Comparison of ENCODE assay signal across 9 cellular contexts in genomic region chr20:62977613-62978558, GRCh38. TPM values are rescaled to one million over a fixed set of nuclear protein-coding genes. Genes with fewer than 3 reads are reported as not detected.
DNase-seq lines count a peak whose midpoint lies in the region; ATAC-seq and TF ChIP-seq lines count a peak whose summit lies in the region.
"Had no signal": no experiment of that assay in that cellular context is flagged by ENCODE, and none has a peak within 500 bp of the region (broad histone marks: within the 10 kb centered on the region; RNA-seq: fewer than 3 reads in every experiment).

No MANE protein-coding gene starts in this region.

- intact Hi-C loops in thyroid gland (cut with DNase I): no loop called here

- CTCF ChIA-PET in activated naive CD4-positive, alpha-beta T cell treated with anti-CD3 and anti-CD28 coated beads, Interleukin-2, amount 10 ng/mL, durations not matched to agents 7 days and 5 days (lab: Charles Lee): interaction anchor here (1.0 to 1.1 kb wide), 2 partner anchors 13 to 31 kb away, joined by 3 to 5 read pairs; no protein-coding TSS in a partner anchor

- peak overlapping the region; percentile 45 for H3K4me3 Mint-ChIP-seq in activated naive CD4-positive, alpha-beta T cell treated with anti-CD3 and anti-CD28 coated beads, Interleukin-2, amount 10 ng/mL, durations not matched to agents 7 days and 5 days

- no peaks in the 10 kb centered on the region for H3K9me3 Mint-ChIP-seq in activated naive CD4-positive, alpha-beta T cell treated with anti-CD3 and anti-CD28 coated beads, Interleukin-2, amount 10 ng/mL, durations not matched to agents 7 days and 5 days

- peak overlapping the region; percentile 14 for H3K27ac Mint-ChIP-seq in activated naive CD4-positive, alpha-beta T cell treated with anti-CD3 and anti-CD28 coated beads, Interleukin-2, amount 10 ng/mL, durations not matched to agents 7 days and 5 days

- H3K4me3 ChIP-seq in thyroid gland (replicated peaks in 1 of 3): no peak overlapping the region

- H3K36me3 ChIP-seq in thyroid gland: no peaks in the 10 kb centered on the region

- ATAC-seq in HG03103 (IDR thresholded peaks at IDR 0.05; ENCODE audit: low read depth, unreplicated experiment): peak; percentile 54

- no peaks in the 10 kb centered on the region for H3K36me3 Mint-ChIP-seq in activated naive CD4-positive, alpha-beta T cell treated with anti-CD3 and anti-CD28 coated beads, Interleukin-2, amount 10 ng/mL, durations not matched to agents 7 days and 5 days

- no peak overlapping the region for H3K27ac ChIP-seq in thyroid gland

- peaks cover 9% of the 10 kb centered on the region for H3K27me3 ChIP-seq in thyroid gland

- 71 to 81% methylated on average over 23 to 35 of the region's 38 CpGs for WGBS in thyroid gland, 2 donors

- no peak for TF ChIP-seq CTCF in thyroid gland (IDR thresholded peaks at IDR 0.05)

- H3K4me1 Mint-ChIP-seq in activated naive CD4-positive, alpha-beta T cell treated with anti-CD3 and anti-CD28 coated beads, Interleukin-2, amount 10 ng/mL, durations not matched to agents 7 days and 5 days: peaks cover 60% of the 10 kb centered on the region

- H3K9me3 ChIP-seq in thyroid gland: no peaks in the 10 kb centered on the region

- TF ChIP-seq POLR2A in thyroid gland (IDR thresholded peaks at IDR 0.05): no peak

- H3K4me1 ChIP-seq in thyroid gland: peaks cover under 1 to 1% of the 10 kb centered on the region in 2 donors

- peak; percentile 30 for DNase-seq in DMS53 (lab: John Stamatoyannopoulos, UW)
- no peak for DNase-seq in DMS53 treated with DMSO at 0.1 percent for 48 hours (lab: John Stamatoyannopoulos, UW; ENCODE audit: unreplicated experiment)
- peak; percentile 28 for DNase-seq in SHP77 treated with DMSO at 0.1 percent for 48 hours (lab: John Stamatoyannopoulos, UW)
- DNase-seq in activated naive CD4-positive, alpha-beta T cell treated with anti-CD3 and anti-CD28 coated beads, Interleukin-2, amount 10 ng/mL, durations not matched to agents 7 days and 5 days: peak; percentile 76
- peak; percentile 45 for DNase-seq in stimulated activated CD8-positive, alpha-beta memory T cell treated with anti-CD3 and anti-CD28 coated beads, Interleukin-4, amount 100 ng/mL, for 24 hours (ENCODE audit: low read depth)
- no peak for DNase-seq in thyroid gland
- DNase-seq in NCI-H82 treated with DMSO at 0.1 percent for 48 hours (lab: John Stamatoyannopoulos, UW; ENCODE audit: unreplicated experiment): no peak

- H3K27me3 Mint-ChIP-seq in activated naive CD4-positive, alpha-beta T cell treated with anti-CD3 and anti-CD28 coated beads, Interleukin-2, amount 10 ng/mL, durations not matched to agents 7 days and 5 days: peaks cover 100% of the 10 kb centered on the region

RNA-seq across cellular contexts. Expression of gene SLC17A9, which starts 25.4 kb away (rescaled TPM):
- total RNA-seq in thyroid gland: 1 to 10 TPM in 2 of 4 donors, under 1 TPM in 2; 0.68 to 1.6 (median 1.00) TPM

RNA-seq across cellular contexts. Expression of gene BHLHE23, which starts 28.9 kb away (rescaled TPM):
- not detected for total RNA-seq in thyroid gland
- total RNA-seq: astrocyte had no signal

RNA-seq across cellular contexts. Expression of gene GID8, which starts 39.9 kb away (rescaled TPM):
- 10 to 100 TPM; 30.3 to 38.5 (median 34.5) TPM for total RNA-seq in thyroid gland

RNA-seq across cellular contexts. Expression of gene DIDO1, which starts 51.6 kb away (rescaled TPM):
- 10 to 100 TPM; 67.7 to 92.9 (median 72.2) TPM for total RNA-seq in thyroid gland

Comparison
In these comparisons a context has a peak if more than half of its experiments do, and no peak if none do; other contexts are left out.
1. DNase-seq: peak in DMS53 (single experiment), SHP77 treated with DMSO at 0.1 percent for 48 hours (single experiment), activated naive CD4-positive, alpha-beta T cell treated with anti-CD3 and anti-CD28 coated beads, Interleukin-2, amount 10 ng/mL, durations not matched to agents 7 days and 5 days (single experiment) and stimulated activated CD8-positive, alpha-beta memory T cell treated with anti-CD3 and anti-CD28 coated beads, Interleukin-4, amount 100 ng/mL, for 24 hours (single experiment); none in DMS53 treated with DMSO at 0.1 percent for 48 hours (single experiment), thyroid gland (0 of 2) and NCI-H82 treated with DMSO at 0.1 percent for 48 hours (single experiment).